In genomic region chr1:77683836-77684148, GRCh38 we compare ENCODE assay signal across 8 cellular contexts. TPM values are rescaled to one million over a fixed set of nuclear protein-coding genes. Genes with fewer than 3 reads are reported as not detected.
A peak's percentile ranks its signal among the peaks of the same experiment; 100 is the strongest.
DNase-seq lines count a peak whose midpoint lies in the region; ATAC-seq and TF ChIP-seq lines count a peak whose summit lies in the region.

No MANE protein-coding gene starts in this region.

- H3K27me3 Mint-ChIP-seq in Caco-2 (ENCODE audit: insufficient read depth, unreplicated experiment) (no peaks in the 10 kb centered on the region), endodermal cell (ENCODE audit: insufficient read depth) (no peaks in the 10 kb centered on the region)

- 5 to 6% methylated on average over 9 of the region's 9 CpGs for WGBS in endodermal cell (ENCODE audit: insufficient coverage in 1 of 2, insufficient read length in 1 of 2), 2 experiments

- DNase-seq in Caco-2 (no peak), NCI-H128 (lab: John Stamatoyannopoulos, UW; ENCODE audit: unreplicated experiment) (peak; percentile 57), endodermal cell (no peak), osteoblast (ENCODE audit: insufficient read length, low spot score, missing footprints) (no peak), MV-4-11 (lab: John Stamatoyannopoulos, UW) (no peak), NOMO-1 treated with dmso at 0.1 percent for 144 hours (lab: John Stamatoyannopoulos, UW; ENCODE audit: unreplicated experiment) (no peak)
- DNase-seq in activated CD4-positive, CD25-positive, alpha-beta regulatory T cell (lab: John Stamatoyannopoulos, UW) = no peak

- H3K79me2 ChIP-seq in osteoblast (ENCODE audit: insufficient read depth, low read length) = peaks cover 37% of the 10 kb centered on the region

- H3K27ac ChIP-seq in endodermal cell (ENCODE audit: low read depth, low read length) = peak overlapping the region; percentile 98
- H3K27ac ChIP-seq in osteoblast (ENCODE audit: low read depth, low read length) = peak overlapping the region; percentile 79

- H3K4me1 Mint-ChIP-seq in Caco-2 (ENCODE audit: low read depth, unreplicated experiment) = peaks cover 8% of the 10 kb centered on the region
- H3K4me1 Mint-ChIP-seq in endodermal cell = peaks cover 22% of the 10 kb centered on the region

- H3K9me3 Mint-ChIP-seq in Caco-2 (ENCODE audit: unreplicated experiment) (no peaks in the 10 kb centered on the region), endodermal cell (no peaks in the 10 kb centered on the region)

- peak overlapping the region; percentile 98 for H2AFZ ChIP-seq in osteoblast (ENCODE audit: low read length)

- H3K4me3 Mint-ChIP-seq in Caco-2 (ENCODE audit: unreplicated experiment) (peak overlapping the region; percentile 88), endodermal cell (peak overlapping the region; percentile 94)

- H3K4me2 ChIP-seq in osteoblast (ENCODE audit: insufficient read depth, low read length) = peak overlapping the region; percentile 91

- H4K20me1 ChIP-seq in osteoblast (ENCODE audit: insufficient read depth, low read length) = peaks cover 4% of the 10 kb centered on the region

- intact Hi-C loops in Caco-2 (cut with micrococcal nuclease; ENCODE audit: unreplicated experiment) = loop anchor here (10.0 kb wide), 2 partner anchors 109 to 221 kb away; no protein-coding TSS in a partner anchor

- CTCF ChIA-PET in Caco-2 (lab: Charles Lee) = no interaction called here

- H3K36me3 Mint-ChIP-seq in Caco-2 (ENCODE audit: insufficient read depth, unreplicated experiment) (peaks cover 21% of the 10 kb centered on the region), endodermal cell (ENCODE audit: low read depth) (peaks cover 2% of the 10 kb centered on the region)

- TF ChIP-seq CTCF in Caco-2 (IDR thresholded peaks at IDR 0.05; ENCODE audit: insufficient read depth in 1 of 2, low read depth in 1 of 2, low read length in 1 of 2, severe bottlenecking in 1 of 2, unreplicated experiment in 1 of 2) (no peak), endodermal cell (conservative IDR thresholded peaks at IDR 0.05) (no peak), osteoblast (IDR thresholded peaks at IDR 0.05; ENCODE audit: extremely low read depth, low read depth, low read length) (no peak)

- H3K27me3 ChIP-seq in Caco-2 (replicated peaks; ENCODE audit: control insufficient read depth, insufficient read depth, low read length) (no peaks in the 10 kb centered on the region), endodermal cell (ENCODE audit: control insufficient read depth, insufficient read depth, low read length, poor library complexity, severe bottlenecking) (no peaks in the 10 kb centered on the region), osteoblast (ENCODE audit: insufficient read depth, low read length) (no peaks in the 10 kb centered on the region)

- POLR2A ChIA-PET in Caco-2 (lab: Charles Lee) = no interaction called here

- H3K4me3 ChIP-seq in Caco-2 (ENCODE audit: low read depth, low read length) (peak overlapping the region; percentile 57), endodermal cell (ENCODE audit: low read length) (peak overlapping the region; percentile 99), osteoblast (ENCODE audit: insufficient read depth, low read length) (peak overlapping the region; percentile 88)

- no peak for ATAC-seq in HG03196 (IDR thresholded peaks at IDR 0.05; ENCODE audit: unreplicated experiment)

- H3K9me3 ChIP-seq in Caco-2 (no peaks in the 10 kb centered on the region), endodermal cell (ENCODE audit: control insufficient read depth, low read length) (no peaks in the 10 kb centered on the region), osteoblast (ENCODE audit: low read depth, low read length) (no peaks in the 10 kb centered on the region)

- H3K27ac Mint-ChIP-seq in Caco-2 (ENCODE audit: unreplicated experiment) (peak overlapping the region; percentile 96), endodermal cell (peak overlapping the region; percentile 96)

- H3K9ac ChIP-seq in endodermal cell (ENCODE audit: extremely low read depth, low read length, poor library complexity, severe bottlenecking) = peak overlapping the region; percentile 70

- no peaks in the 10 kb centered on the region for H3K36me3 ChIP-seq in Caco-2 (ENCODE audit: control insufficient read depth, insufficient read depth, low read length)
- H3K36me3 ChIP-seq in endodermal cell (ENCODE audit: control insufficient read depth, insufficient read depth, low read length) = no peaks in the 10 kb centered on the region
- H3K36me3 ChIP-seq in osteoblast (ENCODE audit: insufficient read depth, low read length) = no peaks in the 10 kb centered on the region

- H3K4me1 ChIP-seq in Caco-2 (peaks cover 20% of the 10 kb centered on the region), endodermal cell (ENCODE audit: control insufficient read depth, insufficient read depth, low read length) (no peaks in the 10 kb centered on the region), osteoblast (ENCODE audit: insufficient read depth, low read length) (peaks cover 10% of the 10 kb centered on the region)

- TSS peak; percentile 89 for BruUV-seq in Caco-2 (replicated peaks; lab: Mats Ljungman, UMichigan)

RNA-seq across cellular contexts. Expression of gene ZZZ3, which starts 1.3 kb away (rescaled TPM):
- total RNA-seq in Caco-2 (2022) (25.4 and 32.0 TPM in 2 replicates), endodermal cell (10 to 100 TPM; 55.4 to 56.2 TPM), osteoblast (77.1 and 79.0 TPM in 2 replicates)
- 42.0 TPM for polyA plus RNA-seq in endodermal cell (2013, experiment 1 of 2)
- polyA plus RNA-seq in endodermal cell (2013, experiment 2 of 2) = 41.8 TPM
